8 cellular contexts compared by ENCODE assay signal in genomic region chr11:90135016-90135415, GRCh38. TPM values are rescaled to one million over a fixed set of nuclear protein-coding genes. Genes with fewer than 3 reads are reported as not detected.
DNase-seq lines count a peak whose midpoint lies in the region; ATAC-seq and TF ChIP-seq lines count a peak whose summit lies in the region.

No MANE protein-coding gene starts in this region.

- no peak overlapping the region for H3K27ac Mint-ChIP-seq in natural killer cell
- H3K27ac Mint-ChIP-seq in natural killer cell treated with Interleukin-12 subunit alpha and Interleukin-12 subunit beta and Interleukin-15 and Interleukin-18, amount 100 ng/mL, for 72 hours, result no peak overlapping the region

- ATAC-seq in natural killer cell (no peak), HG02973 (IDR thresholded peaks at IDR 0.05; ENCODE audit: unreplicated experiment) (no peak)
- no peak for ATAC-seq in natural killer cell treated with Interleukin-12 subunit alpha and Interleukin-12 subunit beta and Interleukin-15 and Interleukin-18, amount 100 ng/mL, for 72 hours

- intact Hi-C loops in natural killer cell (cut with micrococcal nuclease), result no loop called here

- TF ChIP-seq CTCF in natural killer cell (IDR thresholded peaks at IDR 0.05) (no peak), cardiac fibroblast (IDR thresholded peaks at IDR 0.05; ENCODE audit: low read depth, low read length) (no peak)

- H3K27me3 Mint-ChIP-seq in natural killer cell (ENCODE audit: low read depth in 2 of 2), result peaks cover 12 to 15% of the 10 kb centered on the region in 2 donors
- peaks cover 13 to 26% of the 10 kb centered on the region in 2 donors for H3K27me3 Mint-ChIP-seq in natural killer cell treated with Interleukin-12 subunit alpha and Interleukin-12 subunit beta and Interleukin-15 and Interleukin-18, amount 100 ng/mL, for 72 hours

- H3K4me3 Mint-ChIP-seq in natural killer cell, result peak overlapping the region; percentile 51
- no peak overlapping the region for H3K4me3 Mint-ChIP-seq in natural killer cell treated with Interleukin-12 subunit alpha and Interleukin-12 subunit beta and Interleukin-15 and Interleukin-18, amount 100 ng/mL, for 72 hours

- peaks cover 6 to 7% of the 10 kb centered on the region in 2 donors for H3K9me3 Mint-ChIP-seq in natural killer cell
- H3K9me3 Mint-ChIP-seq in natural killer cell treated with Interleukin-12 subunit alpha and Interleukin-12 subunit beta and Interleukin-15 and Interleukin-18, amount 100 ng/mL, for 72 hours, result peaks cover 6% of the 10 kb centered on the region

- H3K4me3 ChIP-seq in cardiac fibroblast (replicated peaks in 1 of 2; ENCODE audit: low read depth in 2 of 2, low read length in 2 of 2), result peak overlapping the region; percentile 53 to 60

- no peak for DNase-seq in natural killer cell
- DNase-seq in natural killer cell treated with Interleukin-12 subunit alpha and Interleukin-12 subunit beta and Interleukin-15 and Interleukin-18, amount 100 ng/mL, for 72 hours (ENCODE audit: low spot score), result no peak
- DNase-seq in cardiac fibroblast (ENCODE audit: low read depth in 2 of 2), result peak in 1 of 2 donors; percentile 21
- peak; percentile 53 for DNase-seq in midbrain (lab: John Stamatoyannopoulos, UW)
- no peak for DNase-seq in cerebellar cortex (ENCODE audit: low spot score)
- no peak for DNase-seq in stimulated activated CD4-positive, alpha-beta T cell treated with anti-CD3 and anti-CD28 coated beads, Interleukin-12 subunit alpha, Interleukin-12 subunit beta, amount 100 ng/mL, for 4 hours
- no peak for DNase-seq in Kasumi-1 (lab: John Stamatoyannopoulos, UW)

- H3K36me3 Mint-ChIP-seq in natural killer cell, result peaks cover 13% of the 10 kb centered on the region
- peaks cover 8% of the 10 kb centered on the region for H3K36me3 Mint-ChIP-seq in natural killer cell treated with Interleukin-12 subunit alpha and Interleukin-12 subunit beta and Interleukin-15 and Interleukin-18, amount 100 ng/mL, for 72 hours

- peaks cover 0 to 10% of the 10 kb centered on the region in 2 donors for H3K4me1 Mint-ChIP-seq in natural killer cell
- peaks cover 0 to 3% of the 10 kb centered on the region in 2 donors for H3K4me1 Mint-ChIP-seq in natural killer cell treated with Interleukin-12 subunit alpha and Interleukin-12 subunit beta and Interleukin-15 and Interleukin-18, amount 100 ng/mL, for 72 hours (ENCODE audit: low read depth in 2 of 2)

RNA-seq across cellular contexts. Expression of gene NAALAD2, which starts 0.6 kb away (rescaled TPM):
- not detected for total RNA-seq in natural killer cell
- not detected for total RNA-seq in natural killer cell treated with Interleukin-12 subunit alpha and Interleukin-12 subunit beta and Interleukin-15 and Interleukin-18, amount 100 ng/mL, for 72 hours

RNA-seq across cellular contexts. Expression of gene UBTFL1, which starts 49.3 kb away (rescaled TPM):
- not detected for total RNA-seq in natural killer cell
- total RNA-seq in natural killer cell treated with Interleukin-12 subunit alpha and Interleukin-12 subunit beta and Interleukin-15 and Interleukin-18, amount 100 ng/mL, for 72 hours, result not detected
